In genomic region chr10:80176526-80176925, GRCh38 we compare ENCODE assay signal across 31 cellular contexts. TPM values are rescaled to one million over a fixed set of nuclear protein-coding genes. Genes with fewer than 3 reads are reported as not detected.
A peak's percentile ranks its signal among the peaks of the same experiment; 100 is the strongest.
DNase-seq lines count a peak whose midpoint lies in the region; ATAC-seq and TF ChIP-seq lines count a peak whose summit lies in the region.
"Had no signal": no experiment of that assay in that cellular context is flagged by ENCODE, and none has a peak within 500 bp of the region (broad histone marks: within the 10 kb centered on the region; RNA-seq: fewer than 3 reads in every experiment).

No MANE protein-coding gene starts in this region.

- peaks cover 51% of the 10 kb centered on the region for H3K4me1 Mint-ChIP-seq in activated naive CD4-positive, alpha-beta T cell treated with anti-CD3 and anti-CD28 coated beads, Interleukin-2, amount 50 U/mL, for 24 hours
- peaks cover 22% of the 10 kb centered on the region for H3K4me1 Mint-ChIP-seq in GM23338
- peaks cover 72% of the 10 kb centered on the region for H3K4me1 Mint-ChIP-seq in dendritic cell treated with granulocyte-macrophage colony-stimulating factor and Interleukin-4, amounts not matched to agents 40 ng/mL and 50 ng/mL, for 4 days (ENCODE audit: low read depth)

- H3K4me3 ChIP-seq in GM23338 (no peak overlapping the region), neutrophil (ENCODE audit: low read depth in 1 of 2, low read length in 1 of 2) (no peak overlapping the region), osteoblast (ENCODE audit: insufficient read depth, low read length) (no peak overlapping the region)
- H3K4me3 ChIP-seq: breast epithelium, hepatocyte, psoas muscle, sigmoid colon, transverse colon had no signal

- H3K36me3 ChIP-seq in GM23338 (ENCODE audit: insufficient read depth) (no peaks in the 10 kb centered on the region), neutrophil (peaks cover 56% of the 10 kb centered on the region), osteoblast (ENCODE audit: insufficient read depth, low read length) (peaks cover 33% of the 10 kb centered on the region)
- H3K36me3 ChIP-seq: BE2C, breast epithelium had no signal

- no peaks in the 10 kb centered on the region for H3K36me3 Mint-ChIP-seq in activated naive CD4-positive, alpha-beta T cell treated with anti-CD3 and anti-CD28 coated beads, Interleukin-2, amount 50 U/mL, for 24 hours
- H3K36me3 Mint-ChIP-seq in activated naive CD4-positive, alpha-beta T cell treated with anti-CD3 and anti-CD28 coated beads, Interleukin-2, amount 50 U/mL, for 72 hours: peaks cover 0 to under 1% of the 10 kb centered on the region in 2 donors
- H3K36me3 Mint-ChIP-seq in GM23338 (ENCODE audit: low read depth): no peaks in the 10 kb centered on the region
- H3K36me3 Mint-ChIP-seq in dendritic cell treated with granulocyte-macrophage colony-stimulating factor and Interleukin-4, amounts not matched to agents 40 ng/mL and 50 ng/mL, for 4 days (ENCODE audit: low read depth): peaks cover 91% of the 10 kb centered on the region

- no peak for ATAC-seq in activated naive CD4-positive, alpha-beta T cell treated with anti-CD3 and anti-CD28 coated beads, Interleukin-2, amount 50 U/mL, for 72 hours
- ATAC-seq in GM23338 (no peak), GM19351 (IDR thresholded peaks at IDR 0.05; ENCODE audit: unreplicated experiment) (no peak)
- ATAC-seq: psoas muscle had no signal

- intact Hi-C loops in dendritic cell treated with granulocyte-macrophage colony-stimulating factor and Interleukin-4, amounts not matched to agents 40 ng/mL and 50 ng/mL, for 4 days (cut with micrococcal nuclease): no loop called here

- 0 out of 2 replicates have a peak, but pooled peaks cover 3% of the 10 kb centered on the region for H3K79me2 ChIP-seq in GM23338 (replicated peaks; ENCODE audit: insufficient read depth)
- H3K79me2 ChIP-seq in osteoblast (ENCODE audit: insufficient read depth, low read length): peaks cover 94% of the 10 kb centered on the region

- H3K4me1 ChIP-seq in GM23338 (ENCODE audit: insufficient read depth) (peaks cover 3% of the 10 kb centered on the region; the same call in 1 of the 2 replicates), neutrophil (ENCODE audit: control insufficient read depth in 1 of 2, insufficient read depth in 1 of 2, low read depth in 1 of 2, low read length in 1 of 2) (peaks cover 22 to 47% of the 10 kb centered on the region in 2 experiments), osteoblast (ENCODE audit: insufficient read depth, low read length) (peaks cover 11% of the 10 kb centered on the region)
- H3K4me1 ChIP-seq: BE2C, breast epithelium had no signal

- no peaks in the 10 kb centered on the region for H3K9me2 ChIP-seq in GM23338 (ENCODE audit: insufficient read depth)

- no peak for DNase-seq in activated naive CD4-positive, alpha-beta T cell treated with anti-CD3 and anti-CD28 coated beads, Interleukin-2, amount 50 U/mL, for 72 hours (ENCODE audit: low spot score in 2 of 2)
- DNase-seq in GM23338 (ENCODE audit: low spot score) (no peak), osteoblast (ENCODE audit: insufficient read length, low spot score, missing footprints) (no peak), NOMO-1 treated with DMSO at 0.1 percent for 48 hours (lab: John Stamatoyannopoulos, UW; ENCODE audit: unreplicated experiment) (no peak)
- DNase-seq: activated CD4-positive, alpha-beta T cell treated with anti-CD3 and anti-CD28 coated beads for 4 hours; activated naive CD4-positive, alpha-beta T cell treated with anti-CD3 and anti-CD28 coated beads, Interleukin-2, amount 50 U/mL, for 16 hours; anterior cingulate cortex; BE2C; Caco-2; effector CD4-positive, alpha-beta T cell; GF-D8; IMR-90; NCI-H1436; NCI-H345; nucleus accumbens; psoas muscle; SHP77; sigmoid colon; stimulated activated CD4-positive, alpha-beta T cell treated with anti-CD3 and anti-CD28 coated beads, Interleukin-12 subunit alpha, Interleukin-12 subunit beta, amount 100 ng/mL, for 4 hours; stimulated activated CD4-positive, alpha-beta T cell treated with anti-CD3 and anti-CD28 coated beads, Interleukin-2, amount 100 ng/mL, for 48 hours; transverse colon had no signal

- H4K20me1 ChIP-seq in GM23338 (replicated peaks; ENCODE audit: insufficient read depth): peaks cover 8% of the 10 kb centered on the region; the same call in 1 of the 2 replicates
- peaks cover 68% of the 10 kb centered on the region for H4K20me1 ChIP-seq in osteoblast (ENCODE audit: insufficient read depth, low read length)

- H3K9me3 ChIP-seq in neutrophil (no peaks in the 10 kb centered on the region), osteoblast (ENCODE audit: low read depth, low read length) (no peaks in the 10 kb centered on the region)
- H3K9me3 ChIP-seq: BE2C, breast epithelium, Caco-2, psoas muscle, sigmoid colon, transverse colon had no signal

- H3K4me2 ChIP-seq in GM23338 (no peak overlapping the region), osteoblast (ENCODE audit: insufficient read depth, low read length) (no peak overlapping the region)
- H3K4me2 ChIP-seq: hepatocyte had no signal

- H3K27me3 Mint-ChIP-seq in activated naive CD4-positive, alpha-beta T cell treated with anti-CD3 and anti-CD28 coated beads, Interleukin-2, amount 50 U/mL, for 24 hours: no peaks in the 10 kb centered on the region
- peaks cover 5% of the 10 kb centered on the region for H3K27me3 Mint-ChIP-seq in GM23338 (ENCODE audit: insufficient read depth, low read depth, poor library complexity)
- H3K27me3 Mint-ChIP-seq in dendritic cell treated with granulocyte-macrophage colony-stimulating factor and Interleukin-4, amounts not matched to agents 40 ng/mL and 50 ng/mL, for 4 days: no peaks in the 10 kb centered on the region

- peak overlapping the region; percentile 83 for H3K27ac Mint-ChIP-seq in activated naive CD4-positive, alpha-beta T cell treated with anti-CD3 and anti-CD28 coated beads, Interleukin-2, amount 50 U/mL, for 24 hours
- peak overlapping the region in 1 of 2 donors; percentile 80 for H3K27ac Mint-ChIP-seq in activated naive CD4-positive, alpha-beta T cell treated with anti-CD3 and anti-CD28 coated beads, Interleukin-2, amount 50 U/mL, for 72 hours
- 0 out of 2 replicates have a peak overlapping the region, but pooled peaks have one; percentile 40 for H3K27ac Mint-ChIP-seq in GM23338
- H3K27ac Mint-ChIP-seq in dendritic cell treated with granulocyte-macrophage colony-stimulating factor and Interleukin-4, amounts not matched to agents 40 ng/mL and 50 ng/mL, for 4 days: peak overlapping the region; percentile 9
- H3K27ac Mint-ChIP-seq: activated T-helper 1 cell treated with anti-CD3 and anti-CD28 coated beads, Interleukin-12 subunit alpha, Interleukin-12 subunit beta, Interleukin-2, Interleukin-4 antibody, amounts not matched to agents 30 ng/mL and 10 ng/mL and 1 ng/mL, durations not matched to agents 14 hours and 24 hours and 36 hours had no signal

- no peaks in the 10 kb centered on the region for H3K9me3 Mint-ChIP-seq in activated naive CD4-positive, alpha-beta T cell treated with anti-CD3 and anti-CD28 coated beads, Interleukin-2, amount 50 U/mL, for 24 hours
- no peaks in the 10 kb centered on the region for H3K9me3 Mint-ChIP-seq in activated naive CD4-positive, alpha-beta T cell treated with anti-CD3 and anti-CD28 coated beads, Interleukin-2, amount 50 U/mL, for 72 hours
- no peaks in the 10 kb centered on the region for H3K9me3 Mint-ChIP-seq in GM23338
- no peaks in the 10 kb centered on the region for H3K9me3 Mint-ChIP-seq in dendritic cell treated with granulocyte-macrophage colony-stimulating factor and Interleukin-4, amounts not matched to agents 40 ng/mL and 50 ng/mL, for 4 days
- H3K9me3 Mint-ChIP-seq: activated T-helper 1 cell treated with anti-CD3 and anti-CD28 coated beads, Interleukin-12 subunit alpha, Interleukin-12 subunit beta, Interleukin-2, Interleukin-4 antibody, amounts not matched to agents 30 ng/mL and 10 ng/mL and 1 ng/mL, durations not matched to agents 14 hours and 24 hours and 36 hours had no signal

- no peak for TF ChIP-seq CTCF in GM23338 (conservative IDR thresholded peaks at IDR 0.05; ENCODE audit: low read depth in 2 of 2)
- TF ChIP-seq CTCF in neutrophil (IDR thresholded peaks at IDR 0.05): no peak
- no peak for TF ChIP-seq CTCF in osteoblast (IDR thresholded peaks at IDR 0.05; ENCODE audit: extremely low read depth, low read depth, low read length)

- H3K27ac ChIP-seq in GM23338 (ENCODE audit: low read depth): no peak overlapping the region
- peak overlapping the region; percentile 61 for H3K27ac ChIP-seq in neutrophil
- no peak overlapping the region for H3K27ac ChIP-seq in osteoblast (ENCODE audit: low read depth, low read length)
- H3K27ac ChIP-seq: breast epithelium, epithelial cell of prostate, hepatocyte, psoas muscle, sigmoid colon, transverse colon had no signal

- H3K27me3 ChIP-seq in GM23338 (ENCODE audit: insufficient read depth) (no peaks in the 10 kb centered on the region), neutrophil (no peaks in the 10 kb centered on the region), osteoblast (ENCODE audit: insufficient read depth, low read length) (no peaks in the 10 kb centered on the region)
- H3K27me3 ChIP-seq: BE2C, breast epithelium, hepatocyte, sigmoid colon, transverse colon had no signal

- no peak overlapping the region for H3K4me3 Mint-ChIP-seq in activated naive CD4-positive, alpha-beta T cell treated with anti-CD3 and anti-CD28 coated beads, Interleukin-2, amount 50 U/mL, for 24 hours
- no peak overlapping the region for H3K4me3 Mint-ChIP-seq in GM23338
- no peak overlapping the region for H3K4me3 Mint-ChIP-seq in dendritic cell treated with granulocyte-macrophage colony-stimulating factor and Interleukin-4, amounts not matched to agents 40 ng/mL and 50 ng/mL, for 4 days
- H3K4me3 Mint-ChIP-seq: activated T-helper 1 cell treated with anti-CD3 and anti-CD28 coated beads, Interleukin-12 subunit alpha, Interleukin-12 subunit beta, Interleukin-2, Interleukin-4 antibody, amounts not matched to agents 30 ng/mL and 10 ng/mL and 1 ng/mL, durations not matched to agents 14 hours and 24 hours and 36 hours had no signal

- H3F3A ChIP-seq in GM23338 (replicated peaks; ENCODE audit: low read depth): no peaks in the 10 kb centered on the region

- H2AFZ ChIP-seq in GM23338 (no peak overlapping the region), osteoblast (ENCODE audit: low read length) (no peak overlapping the region)
- H2AFZ ChIP-seq: hepatocyte had no signal

TF ChIP-seq in GM23338, 12 proteins besides CTCF, POLR2A, EP300 and RAD21 (continues in another document):
- TF ChIP-seq ZNF114 (CRISPR knock-in tag; IDR thresholded peaks at IDR 0.05): no peak
- TF ChIP-seq NANOG (IDR thresholded peaks at IDR 0.05; ENCODE audit: borderline replicate concordance): no peak
- TF ChIP-seq EZH2phosphoT487 (IDR thresholded peaks at IDR 0.05; ENCODE audit: unreplicated experiment): no peak

RNA-seq across cellular contexts. Expression of gene ANXA11, which starts 28.8 kb away (rescaled TPM):
- 100 to 1,000 TPM; 218 to 304 TPM for total RNA-seq in activated naive CD4-positive, alpha-beta T cell treated with anti-CD3 and anti-CD28 coated beads, Interleukin-2, amount 50 U/mL, for 72 hours
- 38.9 and 42.3 TPM in 2 replicates for total RNA-seq in GM23338 (2014; rRNA removed; shearing (Covaris generic))
- 70.0 and 73.7 TPM in 2 replicates for polyA plus RNA-seq in GM23338 (2016; fragmentation: Nextera tagmentation; extraction: Ambion mirVana)
- total RNA-seq in osteoblast: 112 and 113 TPM in 2 replicates

RNA-seq across cellular contexts. Expression of gene PLAC9, which starts 44.0 kb away (rescaled TPM):
- total RNA-seq in activated naive CD4-positive, alpha-beta T cell treated with anti-CD3 and anti-CD28 coated beads, Interleukin-2, amount 50 U/mL, for 72 hours: not detected
- 0.89 and 1.1 TPM in 2 replicates for total RNA-seq in GM23338 (2014; rRNA removed; shearing (Covaris generic))
- polyA plus RNA-seq in GM23338 (2016; fragmentation: Nextera tagmentation; extraction: Ambion mirVana): 11.0 and 14.4 TPM in 2 replicates
- total RNA-seq in osteoblast: 17.1 and 19.2 TPM in 2 replicates
- total RNA-seq: activated T-helper 1 cell treated with anti-CD3 and anti-CD28 coated beads, Interleukin-12 subunit alpha, Interleukin-12 subunit beta, Interleukin-2, Interleukin-4 antibody, amounts not matched to agents 30 ng/mL and 10 ng/mL and 1 ng/mL, durations not matched to agents 14 hours and 24 hours and 36 hours; Caco-2; LHCN-M2; T-helper 2 cell treated with Interferon-gamma antibody and Interleukin-4, amounts not matched to agents 100 ng/mL and 5 ng/mL, for 36 hours had no signal
